In genomic region chrX:12494400-12495138, GRCh38 we compare ENCODE assay signal across 1 cellular context.
TF ChIP-seq lines count a peak whose summit lies in the region.

No MANE protein-coding gene starts in this region.

TF ChIP-seq in GM12878, 131 proteins besides CTCF, POLR2A, EP300 and RAD21 (continued from another document):
- TF ChIP-seq RFX5 (IDR thresholded peaks at IDR 0.05; ENCODE audit: low read depth, low read length), result no peak
- no peak for TF ChIP-seq NBN (IDR thresholded peaks at IDR 0.05)
- TF ChIP-seq ZNF592 (IDR thresholded peaks at IDR 0.05), result no peak
- TF ChIP-seq, protein P1, sequence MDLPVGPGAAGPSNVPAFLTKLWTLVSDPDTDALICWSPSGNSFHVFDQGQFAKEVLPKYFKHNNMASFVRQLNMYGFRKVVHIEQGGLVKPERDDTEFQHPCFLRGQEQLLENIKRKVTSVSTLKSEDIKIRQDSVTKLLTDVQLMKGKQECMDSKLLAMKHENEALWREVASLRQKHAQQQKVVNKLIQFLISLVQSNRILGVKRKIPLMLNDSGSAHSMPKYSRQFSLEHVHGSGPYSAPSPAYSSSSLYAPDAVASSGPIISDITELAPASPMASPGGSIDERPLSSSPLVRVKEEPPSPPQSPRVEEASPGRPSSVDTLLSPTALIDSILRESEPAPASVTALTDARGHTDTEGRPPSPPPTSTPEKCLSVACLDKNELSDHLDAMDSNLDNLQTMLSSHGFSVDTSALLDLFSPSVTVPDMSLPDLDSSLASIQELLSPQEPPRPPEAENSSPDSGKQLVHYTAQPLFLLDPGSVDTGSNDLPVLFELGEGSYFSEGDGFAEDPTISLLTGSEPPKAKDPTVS (IDR thresholded peaks at IDR 0.05; ENCODE audit: low read depth, low read length), result no peak
- TF ChIP-seq FOXK2 (IDR thresholded peaks at IDR 0.05), result no peak
- no peak for TF ChIP-seq MYB (IDR thresholded peaks at IDR 0.05; ENCODE audit: borderline replicate concordance, low read depth, low read length)
- TF ChIP-seq SUPT20H (IDR thresholded peaks at IDR 0.05; ENCODE audit: borderline replicate concordance, control insufficient read depth, low read depth, low read length), result no peak
- no peak for TF ChIP-seq PAX5 (IDR thresholded peaks at IDR 0.05; ENCODE audit: borderline replicate concordance, low read depth, low read length)
- TF ChIP-seq TBL1XR1 (IDR thresholded peaks at IDR 0.05; ENCODE audit: low read depth, low read length), result no peak
- no peak for TF ChIP-seq GATAD2B (conservative IDR thresholded peaks at IDR 0.05; ENCODE audit: low read depth)
- TF ChIP-seq ATF7 (IDR thresholded peaks at IDR 0.05; ENCODE audit: low read depth), result no peak
- TF ChIP-seq, protein P2, sequence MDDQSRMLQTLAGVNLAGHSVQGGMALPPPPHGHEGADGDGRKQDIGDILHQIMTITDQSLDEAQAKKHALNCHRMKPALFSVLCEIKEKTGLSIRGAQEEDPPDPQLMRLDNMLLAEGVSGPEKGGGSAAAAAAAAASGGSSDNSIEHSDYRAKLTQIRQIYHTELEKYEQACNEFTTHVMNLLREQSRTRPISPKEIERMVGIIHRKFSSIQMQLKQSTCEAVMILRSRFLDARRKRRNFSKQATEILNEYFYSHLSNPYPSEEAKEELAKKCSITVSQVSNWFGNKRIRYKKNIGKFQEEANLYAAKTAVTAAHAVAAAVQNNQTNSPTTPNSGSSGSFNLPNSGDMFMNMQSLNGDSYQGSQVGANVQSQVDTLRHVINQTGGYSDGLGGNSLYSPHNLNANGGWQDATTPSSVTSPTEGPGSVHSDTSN (IDR thresholded peaks at IDR 0.05; ENCODE audit: insufficient replicate concordance, low read depth, low read length), result no peak
- TF ChIP-seq MXI1 (IDR thresholded peaks at IDR 0.05; ENCODE audit: low read depth, low read length), result no peak
- TF ChIP-seq, protein P3, sequence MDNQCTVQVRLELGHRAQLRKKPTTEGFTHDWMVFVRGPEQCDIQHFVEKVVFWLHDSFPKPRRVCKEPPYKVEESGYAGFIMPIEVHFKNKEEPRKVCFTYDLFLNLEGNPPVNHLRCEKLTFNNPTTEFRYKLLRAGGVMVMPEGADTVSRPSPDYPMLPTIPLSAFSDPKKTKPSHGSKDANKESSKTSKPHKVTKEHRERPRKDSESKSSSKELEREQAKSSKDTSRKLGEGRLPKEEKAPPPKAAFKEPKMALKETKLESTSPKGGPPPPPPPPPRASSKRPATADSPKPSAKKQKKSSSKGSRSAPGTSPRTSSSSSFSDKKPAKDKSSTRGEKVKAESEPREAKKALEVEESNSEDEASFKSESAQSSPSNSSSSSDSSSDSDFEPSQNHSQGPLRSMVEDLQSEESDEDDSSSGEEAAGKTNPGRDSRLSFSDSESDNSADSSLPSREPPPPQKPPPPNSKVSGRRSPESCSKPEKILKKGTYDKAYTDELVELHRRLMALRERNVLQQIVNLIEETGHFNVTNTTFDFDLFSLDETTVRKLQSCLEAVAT (IDR thresholded peaks at IDR 0.05), result no peak
- TF ChIP-seq ZBTB33 (IDR thresholded peaks at IDR 0.05), result no peak
- no peak for TF ChIP-seq ZZZ3 (IDR thresholded peaks at IDR 0.05; ENCODE audit: control insufficient read depth, insufficient read length, low read depth)
TF ChIP-seq in GM12878: peak in this region for 0.
